6 cellular contexts compared by ENCODE assay signal in genomic region chr12:49345048-49345839, GRCh38. TPM values are rescaled to one million over a fixed set of nuclear protein-coding genes. Genes with fewer than 3 reads are reported as not detected.
DNase-seq lines count a peak whose midpoint lies in the region; ATAC-seq, FAIRE-seq and TF ChIP-seq lines count a peak whose summit lies in the region.

No MANE protein-coding gene starts in this region.

- H3K36me3 Mint-ChIP-seq in activated CD8-positive, alpha-beta T cell treated with anti-CD3 and anti-CD28 coated beads for 36 hours (ENCODE audit: low read depth), result no peaks in the 10 kb centered on the region
- no peaks in the 10 kb centered on the region for H3K36me3 Mint-ChIP-seq in activated CD8-positive, alpha-beta T cell treated with anti-CD3 and anti-CD28 coated beads, Interleukin-2, amount 10 ng/mL, durations not matched to agents 7 days and 5 days (ENCODE audit: low read depth)
- H3K36me3 Mint-ChIP-seq in nephron (ENCODE audit: low read depth), result no peaks in the 10 kb centered on the region

- peaks cover 39% of the 10 kb centered on the region for H3K4me1 Mint-ChIP-seq in activated CD8-positive, alpha-beta T cell treated with anti-CD3 and anti-CD28 coated beads for 36 hours (ENCODE audit: low read depth)
- H3K4me1 Mint-ChIP-seq in activated CD8-positive, alpha-beta T cell treated with anti-CD3 and anti-CD28 coated beads, Interleukin-2, amount 10 ng/mL, durations not matched to agents 7 days and 5 days (ENCODE audit: low read depth), result peaks cover 38% of the 10 kb centered on the region
- peaks cover 50% of the 10 kb centered on the region for H3K4me1 Mint-ChIP-seq in nephron

- intact Hi-C loops in activated CD8-positive, alpha-beta T cell treated with anti-CD3 and anti-CD28 coated beads for 36 hours (cut with micrococcal nuclease), result no loop called here

- POLR2A ChIA-PET in activated CD8-positive, alpha-beta T cell treated with anti-CD3 and anti-CD28 coated beads for 36 hours (lab: Charles Lee), result interaction anchor here (1.6 kb wide), 1 partner anchor 49 kb away, joined by 3 read pairs; no protein-coding TSS in a partner anchor
- POLR2A ChIA-PET in activated CD8-positive, alpha-beta T cell treated with anti-CD3 and anti-CD28 coated beads, Interleukin-2, amount 10 ng/mL, durations not matched to agents 7 days and 5 days (lab: Charles Lee), result interaction anchor here (0.6 to 3.0 kb wide), 2 partner anchors 22 to 23 kb away, joined by 3 to 12 read pairs; partner anchors contain the start of genes SPATS2 and TROAP

- no peak for TF ChIP-seq CTCF in activated CD8-positive, alpha-beta T cell treated with anti-CD3 and anti-CD28 coated beads for 36 hours (IDR thresholded peaks at IDR 0.05)
- TF ChIP-seq CTCF in astrocyte of the spinal cord (IDR thresholded peaks at IDR 0.05; ENCODE audit: low read depth, low read length) (no peak), nephron (IDR thresholded peaks at IDR 0.05; ENCODE audit: unreplicated experiment in 3 of 3) (no peak)

- no peak for ATAC-seq in activated CD8-positive, alpha-beta T cell treated with anti-CD3 and anti-CD28 coated beads for 36 hours
- ATAC-seq in activated CD8-positive, alpha-beta T cell treated with anti-CD3 and anti-CD28 coated beads, Interleukin-2, amount 10 ng/mL, durations not matched to agents 7 days and 5 days, result no peak
- no peak for ATAC-seq in GM21576 (IDR thresholded peaks at IDR 0.05; ENCODE audit: unreplicated experiment)

- no peak overlapping the region for H3K27ac Mint-ChIP-seq in activated CD8-positive, alpha-beta T cell treated with anti-CD3 and anti-CD28 coated beads for 36 hours
- no peak overlapping the region for H3K27ac Mint-ChIP-seq in activated CD8-positive, alpha-beta T cell treated with anti-CD3 and anti-CD28 coated beads, Interleukin-2, amount 10 ng/mL, durations not matched to agents 7 days and 5 days
- H3K27ac Mint-ChIP-seq in nephron, result peak overlapping the region; percentile 65 to 77 (median 76)

- FAIRE-seq in H54 (lab: Jason Lieb, UNC), result no peak

- peak; percentile 34 for DNase-seq in activated CD8-positive, alpha-beta T cell treated with anti-CD3 and anti-CD28 coated beads for 36 hours
- no peak for DNase-seq in activated CD8-positive, alpha-beta T cell treated with anti-CD3 and anti-CD28 coated beads, Interleukin-2, amount 10 ng/mL, durations not matched to agents 7 days and 5 days
- DNase-seq in astrocyte of the spinal cord (ENCODE audit: low read depth, low spot score) (no peak), H54 (ENCODE audit: insufficient read length, low spot score) (no peak)

- peaks cover 70% of the 10 kb centered on the region for H3K27me3 Mint-ChIP-seq in activated CD8-positive, alpha-beta T cell treated with anti-CD3 and anti-CD28 coated beads for 36 hours
- H3K27me3 Mint-ChIP-seq in activated CD8-positive, alpha-beta T cell treated with anti-CD3 and anti-CD28 coated beads, Interleukin-2, amount 10 ng/mL, durations not matched to agents 7 days and 5 days (ENCODE audit: low read depth), result peaks cover 80% of the 10 kb centered on the region
- peaks cover 97% of the 10 kb centered on the region for H3K27me3 Mint-ChIP-seq in nephron (ENCODE audit: low read depth)

- in situ Hi-C loops in astrocyte of the spinal cord (cut with HindIII; ENCODE audit: low sequenced_read_pairs), result no loop called here

- peak overlapping the region; percentile 28 for H3K4me3 ChIP-seq in astrocyte of the spinal cord (ENCODE audit: low read depth, low read length)

- no peaks in the 10 kb centered on the region for H3K9me3 Mint-ChIP-seq in activated CD8-positive, alpha-beta T cell treated with anti-CD3 and anti-CD28 coated beads for 36 hours
- no peaks in the 10 kb centered on the region for H3K9me3 Mint-ChIP-seq in activated CD8-positive, alpha-beta T cell treated with anti-CD3 and anti-CD28 coated beads, Interleukin-2, amount 10 ng/mL, durations not matched to agents 7 days and 5 days (ENCODE audit: insufficient read depth)
- H3K9me3 Mint-ChIP-seq in nephron, result no peaks in the 10 kb centered on the region

- CTCF ChIA-PET in activated CD8-positive, alpha-beta T cell treated with anti-CD3 and anti-CD28 coated beads for 36 hours (lab: Charles Lee), result interaction anchor here (0.7 to 6.9 kb wide), 8 partner anchors 10 to 222 kb away, joined by 3 to 145 read pairs (median 63); partner anchors contain the start of genes PRPH and SPATS2
- CTCF ChIA-PET in activated CD8-positive, alpha-beta T cell treated with anti-CD3 and anti-CD28 coated beads, Interleukin-2, amount 10 ng/mL, durations not matched to agents 7 days and 5 days (lab: Charles Lee), result interaction anchor here (2.5 to 8.4 kb wide), 6 partner anchors 8 to 168 kb away, joined by 13 to 111 read pairs (median 52); partner anchors contain the start of gene C1QL4

- peak overlapping the region; percentile 65 for H3K4me3 Mint-ChIP-seq in activated CD8-positive, alpha-beta T cell treated with anti-CD3 and anti-CD28 coated beads for 36 hours
- no peak overlapping the region for H3K4me3 Mint-ChIP-seq in activated CD8-positive, alpha-beta T cell treated with anti-CD3 and anti-CD28 coated beads, Interleukin-2, amount 10 ng/mL, durations not matched to agents 7 days and 5 days
- peak overlapping the region; percentile 82 to 85 (median 85) for H3K4me3 Mint-ChIP-seq in nephron

- no peak for TF ChIP-seq POLR2A in H54 (IDR thresholded peaks at IDR 0.05; ENCODE audit: low read depth, low read length)

RNA-seq across cellular contexts. Expression of gene DNAJC22, which starts 1.4 kb away (rescaled TPM):
- total RNA-seq in activated CD8-positive, alpha-beta T cell treated with anti-CD3 and anti-CD28 coated beads for 36 hours, result under 1 TPM in 1 of 2 experiments, not detected in 1; 0.14 TPM
- under 1 TPM in 1 of 2 experiments, not detected in 1; 0.29 TPM for total RNA-seq in activated CD8-positive, alpha-beta T cell treated with anti-CD3 and anti-CD28 coated beads, Interleukin-2, amount 10 ng/mL, durations not matched to agents 7 days and 5 days

RNA-seq across cellular contexts. Expression of gene C1QL4, which starts 8.3 kb away (rescaled TPM):
- not detected for total RNA-seq in activated CD8-positive, alpha-beta T cell treated with anti-CD3 and anti-CD28 coated beads for 36 hours
- total RNA-seq in activated CD8-positive, alpha-beta T cell treated with anti-CD3 and anti-CD28 coated beads, Interleukin-2, amount 10 ng/mL, durations not matched to agents 7 days and 5 days, result not detected

RNA-seq across cellular contexts. Expression of gene SPATS2, which starts 22.0 kb away (rescaled TPM):
- total RNA-seq in activated CD8-positive, alpha-beta T cell treated with anti-CD3 and anti-CD28 coated beads for 36 hours, result 10 to 100 TPM in 1 of 2 experiments, 1 to 10 TPM in 1; 9.2 to 10.8 TPM
- 10 to 100 TPM; 12.9 to 13.0 TPM for total RNA-seq in activated CD8-positive, alpha-beta T cell treated with anti-CD3 and anti-CD28 coated beads, Interleukin-2, amount 10 ng/mL, durations not matched to agents 7 days and 5 days

RNA-seq across cellular contexts. Expression of gene TROAP, which starts 22.2 kb away (rescaled TPM):
- 10 to 100 TPM; 46.6 to 52.6 TPM for total RNA-seq in activated CD8-positive, alpha-beta T cell treated with anti-CD3 and anti-CD28 coated beads for 36 hours
- total RNA-seq in activated CD8-positive, alpha-beta T cell treated with anti-CD3 and anti-CD28 coated beads, Interleukin-2, amount 10 ng/mL, durations not matched to agents 7 days and 5 days, result 100 to 1,000 TPM; 107 to 111 TPM

RNA-seq across cellular contexts. Expression of gene PRPH, which starts 50.3 kb away (rescaled TPM):
- total RNA-seq in activated CD8-positive, alpha-beta T cell treated with anti-CD3 and anti-CD28 coated beads for 36 hours, result not detected
- not detected for total RNA-seq in activated CD8-positive, alpha-beta T cell treated with anti-CD3 and anti-CD28 coated beads, Interleukin-2, amount 10 ng/mL, durations not matched to agents 7 days and 5 days

Comparison
In these comparisons a context has a peak if more than half of its experiments do, and no peak if none do; other contexts are left out.
1. H3K27ac Mint-ChIP-seq: peak in nephron (3 of 3); none in activated CD8-positive, alpha-beta T cell treated with anti-CD3 and anti-CD28 coated beads for 36 hours (single experiment) and activated CD8-positive, alpha-beta T cell treated with anti-CD3 and anti-CD28 coated beads, Interleukin-2, amount 10 ng/mL, durations not matched to agents 7 days and 5 days (single experiment).